ENCODE assay signal across 1 cellular context in the genomic region with DNA sequence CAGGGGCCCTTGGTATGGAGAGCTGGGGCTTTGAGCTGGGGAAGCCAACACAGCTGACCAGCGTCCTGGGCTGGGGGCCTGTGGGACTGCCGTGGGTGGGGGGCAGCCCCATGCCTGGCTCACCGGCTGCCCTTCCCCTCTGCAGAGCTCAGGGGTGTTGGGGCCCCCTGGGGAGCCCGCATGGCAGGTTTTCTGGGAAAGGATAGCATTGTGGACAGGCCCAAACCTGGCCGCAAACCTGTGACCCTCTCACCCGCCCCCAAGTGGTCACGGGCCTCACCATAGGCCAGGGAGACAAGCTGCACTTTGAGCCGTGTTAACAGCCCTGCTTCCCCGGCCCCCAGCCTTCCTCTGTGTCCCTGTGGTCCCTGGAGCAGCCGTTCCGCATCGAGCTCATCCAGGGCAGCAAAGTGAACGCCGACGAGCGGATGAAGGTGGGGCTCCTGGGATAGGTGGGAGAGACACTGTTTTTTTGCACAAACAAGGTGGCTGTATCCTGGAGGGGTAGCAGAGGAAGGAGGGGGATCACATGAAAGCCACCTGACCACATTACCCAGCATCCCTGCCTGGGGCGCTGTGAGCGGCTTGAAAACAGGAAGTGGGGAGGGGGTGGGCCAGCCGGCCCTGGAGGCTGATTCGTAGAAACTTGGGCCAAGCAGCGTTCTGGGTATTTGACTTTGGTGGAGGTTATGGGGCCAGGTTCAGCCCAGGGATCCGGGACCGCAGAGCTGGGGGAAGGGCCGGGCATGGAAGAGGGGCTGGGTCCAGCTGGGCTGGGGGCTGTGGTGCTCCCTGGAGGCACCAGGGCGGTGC.
TF ChIP-seq lines count a peak whose summit lies in the region.

No MANE protein-coding gene starts in this region.

TF ChIP-seq in K562, 482 proteins besides CTCF, POLR2A, EP300 and RAD21 (continued from another document and continues in another):
- TF ChIP-seq, protein P1, sequence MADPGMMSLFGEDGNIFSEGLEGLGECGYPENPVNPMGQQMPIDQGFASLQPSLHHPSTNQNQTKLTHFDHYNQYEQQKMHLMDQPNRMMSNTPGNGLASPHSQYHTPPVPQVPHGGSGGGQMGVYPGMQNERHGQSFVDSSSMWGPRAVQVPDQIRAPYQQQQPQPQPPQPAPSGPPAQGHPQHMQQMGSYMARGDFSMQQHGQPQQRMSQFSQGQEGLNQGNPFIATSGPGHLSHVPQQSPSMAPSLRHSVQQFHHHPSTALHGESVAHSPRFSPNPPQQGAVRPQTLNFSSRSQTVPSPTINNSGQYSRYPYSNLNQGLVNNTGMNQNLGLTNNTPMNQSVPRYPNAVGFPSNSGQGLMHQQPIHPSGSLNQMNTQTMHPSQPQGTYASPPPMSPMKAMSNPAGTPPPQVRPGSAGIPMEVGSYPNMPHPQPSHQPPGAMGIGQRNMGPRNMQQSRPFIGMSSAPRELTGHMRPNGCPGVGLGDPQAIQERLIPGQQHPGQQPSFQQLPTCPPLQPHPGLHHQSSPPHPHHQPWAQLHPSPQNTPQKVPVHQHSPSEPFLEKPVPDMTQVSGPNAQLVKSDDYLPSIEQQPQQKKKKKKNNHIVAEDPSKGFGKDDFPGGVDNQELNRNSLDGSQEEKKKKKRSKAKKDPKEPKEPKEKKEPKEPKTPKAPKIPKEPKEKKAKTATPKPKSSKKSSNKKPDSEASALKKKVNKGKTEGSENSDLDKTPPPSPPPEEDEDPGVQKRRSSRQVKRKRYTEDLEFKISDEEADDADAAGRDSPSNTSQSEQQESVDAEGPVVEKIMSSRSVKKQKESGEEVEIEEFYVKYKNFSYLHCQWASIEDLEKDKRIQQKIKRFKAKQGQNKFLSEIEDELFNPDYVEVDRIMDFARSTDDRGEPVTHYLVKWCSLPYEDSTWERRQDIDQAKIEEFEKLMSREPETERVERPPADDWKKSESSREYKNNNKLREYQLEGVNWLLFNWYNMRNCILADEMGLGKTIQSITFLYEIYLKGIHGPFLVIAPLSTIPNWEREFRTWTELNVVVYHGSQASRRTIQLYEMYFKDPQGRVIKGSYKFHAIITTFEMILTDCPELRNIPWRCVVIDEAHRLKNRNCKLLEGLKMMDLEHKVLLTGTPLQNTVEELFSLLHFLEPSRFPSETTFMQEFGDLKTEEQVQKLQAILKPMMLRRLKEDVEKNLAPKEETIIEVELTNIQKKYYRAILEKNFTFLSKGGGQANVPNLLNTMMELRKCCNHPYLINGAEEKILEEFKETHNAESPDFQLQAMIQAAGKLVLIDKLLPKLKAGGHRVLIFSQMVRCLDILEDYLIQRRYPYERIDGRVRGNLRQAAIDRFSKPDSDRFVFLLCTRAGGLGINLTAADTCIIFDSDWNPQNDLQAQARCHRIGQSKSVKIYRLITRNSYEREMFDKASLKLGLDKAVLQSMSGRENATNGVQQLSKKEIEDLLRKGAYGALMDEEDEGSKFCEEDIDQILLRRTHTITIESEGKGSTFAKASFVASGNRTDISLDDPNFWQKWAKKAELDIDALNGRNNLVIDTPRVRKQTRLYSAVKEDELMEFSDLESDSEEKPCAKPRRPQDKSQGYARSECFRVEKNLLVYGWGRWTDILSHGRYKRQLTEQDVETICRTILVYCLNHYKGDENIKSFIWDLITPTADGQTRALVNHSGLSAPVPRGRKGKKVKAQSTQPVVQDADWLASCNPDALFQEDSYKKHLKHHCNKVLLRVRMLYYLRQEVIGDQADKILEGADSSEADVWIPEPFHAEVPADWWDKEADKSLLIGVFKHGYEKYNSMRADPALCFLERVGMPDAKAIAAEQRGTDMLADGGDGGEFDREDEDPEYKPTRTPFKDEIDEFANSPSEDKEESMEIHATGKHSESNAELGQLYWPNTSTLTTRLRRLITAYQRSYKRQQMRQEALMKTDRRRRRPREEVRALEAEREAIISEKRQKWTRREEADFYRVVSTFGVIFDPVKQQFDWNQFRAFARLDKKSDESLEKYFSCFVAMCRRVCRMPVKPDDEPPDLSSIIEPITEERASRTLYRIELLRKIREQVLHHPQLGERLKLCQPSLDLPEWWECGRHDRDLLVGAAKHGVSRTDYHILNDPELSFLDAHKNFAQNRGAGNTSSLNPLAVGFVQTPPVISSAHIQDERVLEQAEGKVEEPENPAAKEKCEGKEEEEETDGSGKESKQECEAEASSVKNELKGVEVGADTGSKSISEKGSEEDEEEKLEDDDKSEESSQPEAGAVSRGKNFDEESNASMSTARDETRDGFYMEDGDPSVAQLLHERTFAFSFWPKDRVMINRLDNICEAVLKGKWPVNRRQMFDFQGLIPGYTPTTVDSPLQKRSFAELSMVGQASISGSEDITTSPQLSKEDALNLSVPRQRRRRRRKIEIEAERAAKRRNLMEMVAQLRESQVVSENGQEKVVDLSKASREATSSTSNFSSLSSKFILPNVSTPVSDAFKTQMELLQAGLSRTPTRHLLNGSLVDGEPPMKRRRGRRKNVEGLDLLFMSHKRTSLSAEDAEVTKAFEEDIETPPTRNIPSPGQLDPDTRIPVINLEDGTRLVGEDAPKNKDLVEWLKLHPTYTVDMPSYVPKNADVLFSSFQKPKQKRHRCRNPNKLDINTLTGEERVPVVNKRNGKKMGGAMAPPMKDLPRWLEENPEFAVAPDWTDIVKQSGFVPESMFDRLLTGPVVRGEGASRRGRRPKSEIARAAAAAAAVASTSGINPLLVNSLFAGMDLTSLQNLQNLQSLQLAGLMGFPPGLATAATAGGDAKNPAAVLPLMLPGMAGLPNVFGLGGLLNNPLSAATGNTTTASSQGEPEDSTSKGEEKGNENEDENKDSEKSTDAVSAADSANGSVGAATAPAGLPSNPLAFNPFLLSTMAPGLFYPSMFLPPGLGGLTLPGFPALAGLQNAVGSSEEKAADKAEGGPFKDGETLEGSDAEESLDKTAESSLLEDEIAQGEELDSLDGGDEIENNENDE (IDR thresholded peaks at IDR 0.05; ENCODE audit: low read depth, low read length) = no peak
- peak; percentile 7 for TF ChIP-seq SP2 (IDR thresholded peaks at IDR 0.05; ENCODE audit: extremely low read depth, low read depth, low read length, poor library complexity, severe bottlenecking)
- no peak for TF ChIP-seq ZNF3 (CRISPR knock-in tag; IDR thresholded peaks at IDR 0.05)
- TF ChIP-seq, protein P2, sequence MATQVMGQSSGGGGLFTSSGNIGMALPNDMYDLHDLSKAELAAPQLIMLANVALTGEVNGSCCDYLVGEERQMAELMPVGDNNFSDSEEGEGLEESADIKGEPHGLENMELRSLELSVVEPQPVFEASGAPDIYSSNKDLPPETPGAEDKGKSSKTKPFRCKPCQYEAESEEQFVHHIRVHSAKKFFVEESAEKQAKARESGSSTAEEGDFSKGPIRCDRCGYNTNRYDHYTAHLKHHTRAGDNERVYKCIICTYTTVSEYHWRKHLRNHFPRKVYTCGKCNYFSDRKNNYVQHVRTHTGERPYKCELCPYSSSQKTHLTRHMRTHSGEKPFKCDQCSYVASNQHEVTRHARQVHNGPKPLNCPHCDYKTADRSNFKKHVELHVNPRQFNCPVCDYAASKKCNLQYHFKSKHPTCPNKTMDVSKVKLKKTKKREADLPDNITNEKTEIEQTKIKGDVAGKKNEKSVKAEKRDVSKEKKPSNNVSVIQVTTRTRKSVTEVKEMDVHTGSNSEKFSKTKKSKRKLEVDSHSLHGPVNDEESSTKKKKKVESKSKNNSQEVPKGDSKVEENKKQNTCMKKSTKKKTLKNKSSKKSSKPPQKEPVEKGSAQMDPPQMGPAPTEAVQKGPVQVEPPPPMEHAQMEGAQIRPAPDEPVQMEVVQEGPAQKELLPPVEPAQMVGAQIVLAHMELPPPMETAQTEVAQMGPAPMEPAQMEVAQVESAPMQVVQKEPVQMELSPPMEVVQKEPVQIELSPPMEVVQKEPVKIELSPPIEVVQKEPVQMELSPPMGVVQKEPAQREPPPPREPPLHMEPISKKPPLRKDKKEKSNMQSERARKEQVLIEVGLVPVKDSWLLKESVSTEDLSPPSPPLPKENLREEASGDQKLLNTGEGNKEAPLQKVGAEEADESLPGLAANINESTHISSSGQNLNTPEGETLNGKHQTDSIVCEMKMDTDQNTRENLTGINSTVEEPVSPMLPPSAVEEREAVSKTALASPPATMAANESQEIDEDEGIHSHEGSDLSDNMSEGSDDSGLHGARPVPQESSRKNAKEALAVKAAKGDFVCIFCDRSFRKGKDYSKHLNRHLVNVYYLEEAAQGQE (CRISPR knock-in tag; IDR thresholded peaks at IDR 0.05; ENCODE audit: low read depth) = peak; percentile 86
- TF ChIP-seq, protein P3, sequence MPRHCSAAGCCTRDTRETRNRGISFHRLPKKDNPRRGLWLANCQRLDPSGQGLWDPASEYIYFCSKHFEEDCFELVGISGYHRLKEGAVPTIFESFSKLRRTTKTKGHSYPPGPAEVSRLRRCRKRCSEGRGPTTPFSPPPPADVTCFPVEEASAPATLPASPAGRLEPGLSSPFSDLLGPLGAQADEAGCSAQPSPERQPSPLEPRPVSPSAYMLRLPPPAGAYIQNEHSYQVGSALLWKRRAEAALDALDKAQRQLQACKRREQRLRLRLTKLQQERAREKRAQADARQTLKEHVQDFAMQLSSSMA (CRISPR knock-in tag; IDR thresholded peaks at IDR 0.05) = 0 out of 2 replicates have a peak, but pooled peaks have one; percentile 65
- TF ChIP-seq KDM2B (CRISPR knock-in tag; IDR thresholded peaks at IDR 0.05) = no peak
- TF ChIP-seq PTBP1 (IDR thresholded peaks at IDR 0.05; ENCODE audit: low read depth, low read length) = no peak
- TF ChIP-seq NELFE (IDR thresholded peaks at IDR 0.05; ENCODE audit: insufficient read depth, insufficient read length) = no peak
- TF ChIP-seq ELF1 (tag; IDR thresholded peaks at IDR 0.05) = peak; percentile 98
- no peak for TF ChIP-seq PURB (CRISPR knock-in tag; IDR thresholded peaks at IDR 0.05; ENCODE audit: low read depth)
- TF ChIP-seq ZNF57 (CRISPR knock-in tag; IDR thresholded peaks at IDR 0.05) = no peak
- peak in 1 of 3 experiments; percentile 27 for TF ChIP-seq YY1 (IDR thresholded peaks at IDR 0.05; ENCODE audit: borderline replicate concordance in 1 of 3, control insufficient read depth in 1 of 3, extremely low read depth in 1 of 3, insufficient read depth in 3 of 3, insufficient read length in 1 of 3, insufficient replicate concordance in 2 of 3, low read depth in 1 of 3, low read length in 2 of 3)
- TF ChIP-seq HDAC2 (IDR thresholded peaks at IDR 0.05) = peak; percentile 86
- 0 out of 2 replicates have a peak, but pooled peaks have one; percentile 16 for TF ChIP-seq KLF13 (tag; IDR thresholded peaks at IDR 0.05; ENCODE audit: borderline replicate concordance, low read depth)
- peak; percentile 56; the same call in 1 of the 2 replicates for TF ChIP-seq SMARCE1 (IDR thresholded peaks at IDR 0.05)
- TF ChIP-seq FOXK1 (CRISPR knock-in tag; IDR thresholded peaks at IDR 0.05; ENCODE audit: borderline replicate concordance) = no peak
- TF ChIP-seq ETV1 (tag; conservative IDR thresholded peaks at IDR 0.05; ENCODE audit: low read depth) = peak; percentile 94
- TF ChIP-seq ZC3H8 (IDR thresholded peaks at IDR 0.05) = no peak
- TF ChIP-seq, protein P4, sequence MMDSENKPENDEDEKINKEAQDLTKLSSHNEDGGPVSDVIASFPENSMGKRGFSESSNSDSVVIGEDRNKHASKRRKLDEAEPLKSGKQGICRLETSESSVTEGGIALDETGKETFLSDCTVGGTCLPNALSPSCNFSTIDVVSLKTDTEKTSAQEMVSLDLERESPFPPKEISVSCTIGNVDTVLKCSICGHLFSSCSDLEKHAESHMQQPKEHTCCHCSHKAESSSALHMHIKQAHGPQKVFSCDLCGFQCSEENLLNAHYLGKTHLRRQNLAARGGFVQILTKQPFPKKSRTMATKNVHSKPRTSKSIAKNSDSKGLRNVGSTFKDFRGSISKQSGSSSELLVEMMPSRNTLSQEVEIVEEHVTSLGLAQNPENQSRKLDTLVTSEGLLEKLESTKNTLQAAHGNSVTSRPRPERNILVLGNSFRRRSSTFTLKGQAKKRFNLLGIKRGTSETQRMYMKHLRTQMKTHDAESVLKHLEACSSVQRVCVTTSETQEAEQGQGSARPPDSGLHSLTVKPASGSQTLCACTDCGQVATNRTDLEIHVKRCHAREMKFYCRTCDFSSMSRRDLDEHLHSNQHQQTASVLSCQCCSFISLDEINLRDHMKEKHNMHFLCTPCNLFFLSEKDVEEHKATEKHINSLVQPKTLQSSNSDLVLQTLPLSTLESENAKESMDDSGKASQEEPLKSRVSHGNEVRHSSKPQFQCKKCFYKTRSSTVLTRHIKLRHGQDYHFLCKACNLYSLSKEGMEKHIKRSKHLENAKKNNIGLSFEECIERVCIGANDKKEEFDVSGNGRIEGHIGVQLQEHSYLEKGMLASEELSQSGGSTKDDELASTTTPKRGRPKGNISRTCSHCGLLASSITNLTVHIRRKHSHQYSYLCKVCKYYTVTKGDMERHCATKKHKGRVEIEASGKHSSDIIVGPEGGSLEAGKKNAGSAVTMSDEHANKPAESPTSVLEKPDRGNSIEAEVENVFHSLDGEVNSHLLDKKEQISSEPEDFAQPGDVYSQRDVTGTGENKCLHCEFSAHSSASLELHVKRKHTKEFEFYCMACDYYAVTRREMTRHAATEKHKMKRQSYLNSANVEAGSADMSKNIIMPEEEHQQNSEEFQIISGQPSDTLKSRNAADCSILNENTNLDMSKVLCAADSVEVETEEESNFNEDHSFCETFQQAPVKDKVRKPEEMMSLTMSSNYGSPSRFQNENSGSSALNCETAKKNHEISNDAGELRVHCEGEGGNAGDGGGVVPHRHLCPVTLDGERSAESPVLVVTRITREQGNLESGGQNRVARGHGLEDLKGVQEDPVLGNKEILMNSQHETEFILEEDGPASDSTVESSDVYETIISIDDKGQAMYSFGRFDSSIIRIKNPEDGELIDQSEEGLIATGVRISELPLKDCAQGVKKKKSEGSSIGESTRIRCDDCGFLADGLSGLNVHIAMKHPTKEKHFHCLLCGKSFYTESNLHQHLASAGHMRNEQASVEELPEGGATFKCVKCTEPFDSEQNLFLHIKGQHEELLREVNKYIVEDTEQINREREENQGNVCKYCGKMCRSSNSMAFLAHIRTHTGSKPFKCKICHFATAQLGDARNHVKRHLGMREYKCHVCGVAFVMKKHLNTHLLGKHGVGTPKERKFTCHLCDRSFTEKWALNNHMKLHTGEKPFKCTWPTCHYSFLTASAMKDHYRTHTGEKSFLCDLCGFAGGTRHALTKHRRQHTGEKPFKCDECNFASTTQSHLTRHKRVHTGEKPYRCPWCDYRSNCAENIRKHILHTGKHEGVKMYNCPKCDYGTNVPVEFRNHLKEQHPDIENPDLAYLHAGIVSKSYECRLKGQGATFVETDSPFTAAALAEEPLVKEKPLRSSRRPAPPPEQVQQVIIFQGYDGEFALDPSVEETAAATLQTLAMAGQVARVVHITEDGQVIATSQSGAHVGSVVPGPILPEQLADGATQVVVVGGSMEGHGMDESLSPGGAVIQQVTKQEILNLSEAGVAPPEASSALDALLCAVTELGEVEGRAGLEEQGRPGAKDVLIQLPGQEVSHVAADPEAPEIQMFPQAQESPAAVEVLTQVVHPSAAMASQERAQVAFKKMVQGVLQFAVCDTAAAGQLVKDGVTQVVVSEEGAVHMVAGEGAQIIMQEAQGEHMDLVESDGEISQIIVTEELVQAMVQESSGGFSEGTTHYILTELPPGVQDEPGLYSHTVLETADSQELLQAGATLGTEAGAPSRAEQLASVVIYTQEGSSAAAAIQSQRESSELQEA (IDR thresholded peaks at IDR 0.05; ENCODE audit: low read depth) = no peak
- no peak for TF ChIP-seq PHTF2 (CRISPR knock-in tag; IDR thresholded peaks at IDR 0.05)
- TF ChIP-seq, protein P5, sequence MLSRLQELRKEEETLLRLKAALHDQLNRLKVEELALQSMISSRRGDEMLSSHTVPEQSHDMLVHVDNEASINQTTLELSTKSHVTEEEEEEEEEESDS (CRISPR knock-in tag; IDR thresholded peaks at IDR 0.05) = no peak
- TF ChIP-seq TEAD4 (IDR thresholded peaks at IDR 0.05; ENCODE audit: low read length) = no peak; the same call in none of the 2 replicates
- TF ChIP-seq TEAD4 (CRISPR knock-in tag; IDR thresholded peaks at IDR 0.05; ENCODE audit: borderline replicate concordance) = no peak; the same call in 1 of the 2 replicates
- TF ChIP-seq ZZZ3 (IDR thresholded peaks at IDR 0.05) = no peak
